In the genomic region with DNA sequence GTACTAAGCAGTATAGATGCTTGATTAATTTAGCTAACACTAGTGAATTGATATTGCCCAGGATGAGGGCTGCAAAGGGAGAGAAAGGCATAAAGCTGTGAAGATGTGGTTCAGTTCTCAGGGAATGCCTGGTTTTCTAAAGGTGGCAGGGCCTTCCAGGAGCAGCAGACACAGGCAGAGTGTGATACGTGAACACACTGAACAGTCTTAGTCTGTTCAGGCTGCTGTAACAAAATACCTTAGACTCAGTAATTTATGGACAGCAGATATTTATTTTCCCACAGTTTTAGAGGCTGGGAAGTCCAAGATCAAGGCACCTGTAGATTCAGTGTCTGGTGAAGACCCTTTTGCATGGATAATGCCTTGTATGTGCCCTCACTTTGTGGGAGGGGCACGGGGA, we compare ENCODE assay signal across 27 cellular contexts.
"Had no signal": no experiment of that assay in that cellular context is flagged by ENCODE, and none has a peak within 500 bp of the region (broad histone marks: within the 10 kb centered on the region; RNA-seq: fewer than 3 reads in every experiment).

No MANE protein-coding gene starts in this region.

- H3K9ac ChIP-seq: parathyroid adenoma had no signal

- H3K4me2 ChIP-seq: smooth muscle cell had no signal

- H3K79me2 ChIP-seq: parathyroid adenoma had no signal

- H3K27me3 ChIP-seq: ovary, spleen, suprapubic skin, testis, tibial artery, transverse colon, upper lobe of right lung, uterus had no signal

- H3K27ac ChIP-seq: ovary, parathyroid adenoma, psoas muscle, skin epidermis, spleen, suprapubic skin, testis, tibial artery, upper lobe of right lung, uterus had no signal

- H2AFZ ChIP-seq: parathyroid adenoma had no signal

- ATAC-seq: psoas muscle; right cardiac atrium; sciatic nerve; stimulated activated memory B cell treated with anti-CD40 and anti-IgM and Interleukin-4, amounts not matched to agents 10 μg/mL and 1 μg/mL and 100 μg/mL, for 72 hours; stimulated activated naive CD8-positive, alpha-beta T cell treated with anti-CD3 and anti-CD28 coated beads, Interleukin-15, Interleukin-2, amounts not matched to agents 100 U/mL and 50 U/mL, for 24 hours; upper lobe of right lung had no signal

- H3K4me1 ChIP-seq: parathyroid adenoma, psoas muscle, spleen, testis, uterus had no signal

- DNase-seq: nephron progenitor cell; occipital lobe; ovary; posterior cingulate gyrus; psoas muscle; right cardiac atrium; spleen; stimulated activated CD4-positive, alpha-beta T cell treated with anti-CD3 and anti-CD28 coated beads, Interleukin-12 subunit alpha, Interleukin-12 subunit beta, amount 100 ng/mL, for 4 hours; stimulated activated CD4-positive, alpha-beta T cell treated with anti-CD3 and anti-CD28 coated beads, Interleukin-1b, Interleukin-23, amount 100 ng/mL, for 48 hours; stimulated activated CD4-positive, alpha-beta T cell treated with anti-CD3 and anti-CD28 coated beads, Interleukin-4, amount 100 ng/mL, for 1 hour; stimulated activated CD4-positive, alpha-beta T cell treated with anti-CD3 and anti-CD28 coated beads, Interleukin-4, amount 100 ng/mL, for 4 hours; stimulated activated CD8-positive, alpha-beta memory T cell treated with anti-CD3 and anti-CD28 coated beads, Interleukin-4, amount 100 ng/mL, for 48 hours; stimulated activated naive CD4-positive, alpha-beta T cell; stimulated activated naive CD8-positive, alpha-beta T cell treated with anti-CD3 and anti-CD28 coated beads, Interleukin-15, amount 100 ng/mL, for 72 hours; stimulated activated naive CD8-positive, alpha-beta T cell treated with anti-CD3 and anti-CD28 coated beads, Interleukin-15, Interleukin-2, amounts not matched to agents 100 U/mL and 50 U/mL, for 24 hours; substantia nigra; testis; tibial artery; transverse colon; upper lobe of right lung; uterus had no signal

- H3K4me3 ChIP-seq: ovary, psoas muscle, skin epidermis, smooth muscle cell, spleen, suprapubic skin, testis, tibial artery, transverse colon, upper lobe of right lung, uterus had no signal

- H3K36me3 ChIP-seq: ovary, spleen, suprapubic skin, tibial artery, transverse colon, upper lobe of right lung, uterus had no signal

- H3K9me3 ChIP-seq: ovary, psoas muscle, spleen, suprapubic skin, testis, tibial artery, transverse colon, upper lobe of right lung, uterus had no signal
